Comparison of ENCODE assay signal across 1 cellular context in the genomic region with DNA sequence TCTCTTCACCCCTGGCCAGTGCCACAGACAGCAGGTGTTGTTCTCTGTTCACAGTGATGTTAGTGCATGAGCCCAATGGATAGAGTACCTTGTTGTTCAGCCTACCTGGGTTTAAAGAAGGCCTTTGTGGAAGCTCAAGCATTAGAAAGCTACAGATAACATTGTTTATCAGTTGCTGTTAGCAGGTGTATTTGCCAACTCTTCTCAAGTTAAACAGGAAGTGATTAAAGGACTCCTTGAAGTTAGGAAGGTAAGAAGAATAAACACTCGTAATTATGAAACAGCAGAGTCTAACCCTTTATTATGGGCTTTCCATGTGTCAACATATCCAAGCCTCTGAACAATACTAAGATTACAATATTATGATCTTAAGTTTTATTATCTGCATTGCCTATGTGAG.
TF ChIP-seq lines count a peak whose summit lies in the region.

No MANE protein-coding gene starts in this region.

TF ChIP-seq in HepG2, 621 proteins besides CTCF, POLR2A, EP300 and RAD21 (continued from another document):
- TF ChIP-seq, protein P1, sequence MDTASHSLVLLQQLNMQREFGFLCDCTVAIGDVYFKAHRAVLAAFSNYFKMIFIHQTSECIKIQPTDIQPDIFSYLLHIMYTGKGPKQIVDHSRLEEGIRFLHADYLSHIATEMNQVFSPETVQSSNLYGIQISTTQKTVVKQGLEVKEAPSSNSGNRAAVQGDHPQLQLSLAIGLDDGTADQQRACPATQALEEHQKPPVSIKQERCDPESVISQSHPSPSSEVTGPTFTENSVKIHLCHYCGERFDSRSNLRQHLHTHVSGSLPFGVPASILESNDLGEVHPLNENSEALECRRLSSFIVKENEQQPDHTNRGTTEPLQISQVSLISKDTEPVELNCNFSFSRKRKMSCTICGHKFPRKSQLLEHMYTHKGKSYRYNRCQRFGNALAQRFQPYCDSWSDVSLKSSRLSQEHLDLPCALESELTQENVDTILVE (CRISPR knock-in tag; IDR thresholded peaks at IDR 0.05), result no peak
- TF ChIP-seq ZNF331 (CRISPR knock-in tag; IDR thresholded peaks at IDR 0.05) (no peak), HNRNPUL1 (IDR thresholded peaks at IDR 0.05; ENCODE audit: low read depth, low read length) (no peak), FOXA3 (CRISPR knock-in tag; IDR thresholded peaks at IDR 0.05) (0 out of 2 replicates have a peak, but pooled peaks have one; percentile 14), MTF2 (CRISPR knock-in tag; IDR thresholded peaks at IDR 0.05; ENCODE audit: borderline replicate concordance) (no peak), SETDB1 (CRISPR knock-in tag; IDR thresholded peaks at IDR 0.05; ENCODE audit: borderline replicate concordance) (no peak), ZFP36 (IDR thresholded peaks at IDR 0.05; ENCODE audit: borderline replicate concordance, low read depth, low read length, partially characterized antibody) (no peak)
- TF ChIP-seq, protein P2, sequence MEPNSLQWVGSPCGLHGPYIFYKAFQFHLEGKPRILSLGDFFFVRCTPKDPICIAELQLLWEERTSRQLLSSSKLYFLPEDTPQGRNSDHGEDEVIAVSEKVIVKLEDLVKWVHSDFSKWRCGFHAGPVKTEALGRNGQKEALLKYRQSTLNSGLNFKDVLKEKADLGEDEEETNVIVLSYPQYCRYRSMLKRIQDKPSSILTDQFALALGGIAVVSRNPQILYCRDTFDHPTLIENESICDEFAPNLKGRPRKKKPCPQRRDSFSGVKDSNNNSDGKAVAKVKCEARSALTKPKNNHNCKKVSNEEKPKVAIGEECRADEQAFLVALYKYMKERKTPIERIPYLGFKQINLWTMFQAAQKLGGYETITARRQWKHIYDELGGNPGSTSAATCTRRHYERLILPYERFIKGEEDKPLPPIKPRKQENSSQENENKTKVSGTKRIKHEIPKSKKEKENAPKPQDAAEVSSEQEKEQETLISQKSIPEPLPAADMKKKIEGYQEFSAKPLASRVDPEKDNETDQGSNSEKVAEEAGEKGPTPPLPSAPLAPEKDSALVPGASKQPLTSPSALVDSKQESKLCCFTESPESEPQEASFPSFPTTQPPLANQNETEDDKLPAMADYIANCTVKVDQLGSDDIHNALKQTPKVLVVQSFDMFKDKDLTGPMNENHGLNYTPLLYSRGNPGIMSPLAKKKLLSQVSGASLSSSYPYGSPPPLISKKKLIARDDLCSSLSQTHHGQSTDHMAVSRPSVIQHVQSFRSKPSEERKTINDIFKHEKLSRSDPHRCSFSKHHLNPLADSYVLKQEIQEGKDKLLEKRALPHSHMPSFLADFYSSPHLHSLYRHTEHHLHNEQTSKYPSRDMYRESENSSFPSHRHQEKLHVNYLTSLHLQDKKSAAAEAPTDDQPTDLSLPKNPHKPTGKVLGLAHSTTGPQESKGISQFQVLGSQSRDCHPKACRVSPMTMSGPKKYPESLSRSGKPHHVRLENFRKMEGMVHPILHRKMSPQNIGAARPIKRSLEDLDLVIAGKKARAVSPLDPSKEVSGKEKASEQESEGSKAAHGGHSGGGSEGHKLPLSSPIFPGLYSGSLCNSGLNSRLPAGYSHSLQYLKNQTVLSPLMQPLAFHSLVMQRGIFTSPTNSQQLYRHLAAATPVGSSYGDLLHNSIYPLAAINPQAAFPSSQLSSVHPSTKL (CRISPR knock-in tag; IDR thresholded peaks at IDR 0.05), result peak; percentile 38; the same call in 1 of the 2 replicates
